In the genomic region with DNA sequence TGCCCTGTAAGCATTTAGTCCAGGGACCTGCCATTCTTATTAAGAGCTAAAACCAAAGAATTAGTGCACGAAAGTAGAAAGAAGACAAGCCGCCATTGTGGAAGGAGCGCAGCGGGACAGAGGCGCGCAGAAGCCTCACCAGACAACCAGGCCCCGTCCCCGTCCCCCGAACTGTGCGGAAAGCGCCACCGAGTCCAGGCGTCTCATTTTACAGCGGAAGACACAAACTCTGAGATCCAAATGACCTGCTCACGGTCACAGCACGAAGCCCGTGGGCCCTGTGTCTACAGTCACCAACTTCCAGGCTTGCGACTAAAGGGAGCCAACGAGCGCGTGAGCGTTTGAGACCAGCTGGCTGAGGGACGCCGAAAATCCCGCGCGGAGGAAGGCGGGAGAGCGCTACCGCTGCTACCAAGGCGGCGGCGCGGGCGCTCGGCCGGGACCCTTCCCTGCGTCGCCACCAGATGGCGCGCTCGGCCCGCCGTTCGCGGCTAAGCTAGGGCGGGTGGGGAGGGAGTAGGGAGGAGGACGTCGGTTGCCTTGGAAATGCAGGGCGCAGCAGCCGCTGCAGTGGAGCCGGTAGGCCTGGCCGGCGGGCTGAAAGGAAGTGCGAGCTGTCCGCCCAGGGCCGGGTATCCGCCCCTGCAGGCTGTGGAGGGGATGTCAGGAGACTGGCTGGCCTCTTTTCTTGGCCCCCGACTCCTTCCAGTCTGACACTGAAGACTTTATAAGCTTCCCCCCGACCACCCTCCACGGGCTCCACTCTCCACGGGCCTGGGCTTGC, we compare ENCODE assay signal across 1 cellular context.
TF ChIP-seq lines count a peak whose summit lies in the region.

No MANE protein-coding gene starts in this region.

TF ChIP-seq in GM12878, 131 proteins besides CTCF, POLR2A, EP300 and RAD21 (continued from another document and continues in another):
- TF ChIP-seq, protein P1, sequence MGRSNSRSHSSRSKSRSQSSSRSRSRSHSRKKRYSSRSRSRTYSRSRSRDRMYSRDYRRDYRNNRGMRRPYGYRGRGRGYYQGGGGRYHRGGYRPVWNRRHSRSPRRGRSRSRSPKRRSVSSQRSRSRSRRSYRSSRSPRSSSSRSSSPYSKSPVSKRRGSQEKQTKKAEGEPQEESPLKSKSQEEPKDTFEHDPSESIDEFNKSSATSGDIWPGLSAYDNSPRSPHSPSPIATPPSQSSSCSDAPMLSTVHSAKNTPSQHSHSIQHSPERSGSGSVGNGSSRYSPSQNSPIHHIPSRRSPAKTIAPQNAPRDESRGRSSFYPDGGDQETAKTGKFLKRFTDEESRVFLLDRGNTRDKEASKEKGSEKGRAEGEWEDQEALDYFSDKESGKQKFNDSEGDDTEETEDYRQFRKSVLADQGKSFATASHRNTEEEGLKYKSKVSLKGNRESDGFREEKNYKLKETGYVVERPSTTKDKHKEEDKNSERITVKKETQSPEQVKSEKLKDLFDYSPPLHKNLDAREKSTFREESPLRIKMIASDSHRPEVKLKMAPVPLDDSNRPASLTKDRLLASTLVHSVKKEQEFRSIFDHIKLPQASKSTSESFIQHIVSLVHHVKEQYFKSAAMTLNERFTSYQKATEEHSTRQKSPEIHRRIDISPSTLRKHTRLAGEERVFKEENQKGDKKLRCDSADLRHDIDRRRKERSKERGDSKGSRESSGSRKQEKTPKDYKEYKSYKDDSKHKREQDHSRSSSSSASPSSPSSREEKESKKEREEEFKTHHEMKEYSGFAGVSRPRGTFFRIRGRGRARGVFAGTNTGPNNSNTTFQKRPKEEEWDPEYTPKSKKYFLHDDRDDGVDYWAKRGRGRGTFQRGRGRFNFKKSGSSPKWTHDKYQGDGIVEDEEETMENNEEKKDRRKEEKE (IDR thresholded peaks at IDR 0.05): no peak
- no peak for TF ChIP-seq E4F1 (IDR thresholded peaks at IDR 0.05; ENCODE audit: borderline replicate concordance, partially characterized antibody)
- no peak for TF ChIP-seq ZNF274 (IDR thresholded peaks at IDR 0.05; ENCODE audit: insufficient read depth, insufficient read length)
- no peak for TF ChIP-seq IRF5 (IDR thresholded peaks at IDR 0.05; ENCODE audit: borderline replicate concordance)
- TF ChIP-seq ETV6 (conservative IDR thresholded peaks at IDR 0.05 in 1 of 2, IDR thresholded peaks at IDR 0.05 in 1 of 2; ENCODE audit: borderline replicate concordance in 1 of 2, low read depth in 1 of 2): no peak
- peak; percentile 68; the same call in 1 of the 2 replicates for TF ChIP-seq HDGF (IDR thresholded peaks at IDR 0.05)
- no peak for TF ChIP-seq PML (IDR thresholded peaks at IDR 0.05; ENCODE audit: low read length)
- TF ChIP-seq IRF3 (IDR thresholded peaks at IDR 0.05): no peak
- TF ChIP-seq YY1 (IDR thresholded peaks at IDR 0.05; ENCODE audit: low read depth, low read length): peak; percentile 79
- no peak for TF ChIP-seq USF1 (IDR thresholded peaks at IDR 0.05; ENCODE audit: borderline replicate concordance, extremely low read length, insufficient read depth, low read depth, low read length)
- no peak for TF ChIP-seq CHD2 (IDR thresholded peaks at IDR 0.05; ENCODE audit: borderline replicate concordance, low read depth, low read length)
- no peak for TF ChIP-seq HSF1 (IDR thresholded peaks at IDR 0.05; ENCODE audit: low read depth, low read length)
- TF ChIP-seq RBBP5 (conservative IDR thresholded peaks at IDR 0.05): no peak
- no peak for TF ChIP-seq ZNF687 (IDR thresholded peaks at IDR 0.05)
- TF ChIP-seq EED (IDR thresholded peaks at IDR 0.05; ENCODE audit: low read depth): 0 out of 2 replicates have a peak, but pooled peaks have one; percentile 17
- peak; percentile 35 for TF ChIP-seq SP1 (IDR thresholded peaks at IDR 0.05; ENCODE audit: low read depth, low read length)
- no peak for TF ChIP-seq WRNIP1 (IDR thresholded peaks at IDR 0.05; ENCODE audit: borderline replicate concordance, low read depth, low read length)
- no peak; the same call in 1 of the 2 replicates for TF ChIP-seq CEBPZ (IDR thresholded peaks at IDR 0.05; ENCODE audit: low read depth, low read length)
- TF ChIP-seq, protein P2, sequence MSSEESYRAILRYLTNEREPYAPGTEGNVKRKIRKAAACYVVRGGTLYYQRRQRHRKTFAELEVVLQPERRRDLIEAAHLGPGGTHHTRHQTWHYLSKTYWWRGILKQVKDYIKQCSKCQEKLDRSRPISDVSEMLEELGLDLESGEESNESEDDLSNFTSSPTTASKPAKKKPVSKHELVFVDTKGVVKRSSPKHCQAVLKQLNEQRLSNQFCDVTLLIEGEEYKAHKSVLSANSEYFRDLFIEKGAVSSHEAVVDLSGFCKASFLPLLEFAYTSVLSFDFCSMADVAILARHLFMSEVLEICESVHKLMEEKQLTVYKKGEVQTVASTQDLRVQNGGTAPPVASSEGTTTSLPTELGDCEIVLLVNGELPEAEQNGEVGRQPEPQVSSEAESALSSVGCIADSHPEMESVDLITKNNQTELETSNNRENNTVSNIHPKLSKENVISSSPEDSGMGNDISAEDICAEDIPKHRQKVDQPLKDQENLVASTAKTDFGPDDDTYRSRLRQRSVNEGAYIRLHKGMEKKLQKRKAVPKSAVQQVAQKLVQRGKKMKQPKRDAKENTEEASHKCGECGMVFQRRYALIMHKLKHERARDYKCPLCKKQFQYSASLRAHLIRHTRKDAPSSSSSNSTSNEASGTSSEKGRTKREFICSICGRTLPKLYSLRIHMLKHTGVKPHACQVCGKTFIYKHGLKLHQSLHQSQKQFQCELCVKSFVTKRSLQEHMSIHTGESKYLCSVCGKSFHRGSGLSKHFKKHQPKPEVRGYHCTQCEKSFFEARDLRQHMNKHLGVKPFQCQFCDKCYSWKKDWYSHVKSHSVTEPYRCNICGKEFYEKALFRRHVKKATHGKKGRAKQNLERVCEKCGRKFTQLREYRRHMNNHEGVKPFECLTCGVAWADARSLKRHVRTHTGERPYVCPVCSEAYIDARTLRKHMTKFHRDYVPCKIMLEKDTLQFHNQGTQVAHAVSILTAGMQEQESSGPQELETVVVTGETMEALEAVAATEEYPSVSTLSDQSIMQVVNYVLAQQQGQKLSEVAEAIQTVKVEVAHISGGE (CRISPR knock-in tag; IDR thresholded peaks at IDR 0.05): no peak
- TF ChIP-seq IRF4 (IDR thresholded peaks at IDR 0.05; ENCODE audit: low read depth, low read length): no peak
- no peak for TF ChIP-seq MTA3 (IDR thresholded peaks at IDR 0.05; ENCODE audit: borderline replicate concordance, low read length)
- no peak for TF ChIP-seq SIX5 (IDR thresholded peaks at IDR 0.05; ENCODE audit: low read depth, low read length, severe bottlenecking)
- no peak; the same call in 1 of the 2 replicates for TF ChIP-seq GATAD2B (conservative IDR thresholded peaks at IDR 0.05; ENCODE audit: low read depth)
- TF ChIP-seq PAX8 (IDR thresholded peaks at IDR 0.05): no peak
